ENCODE assay signal across 1 cellular context in genomic region chr4:24137963-24138601, GRCh38.
A peak's percentile ranks its signal among the peaks of the same experiment; 100 is the strongest.
TF ChIP-seq lines count a peak whose summit lies in the region.

No MANE protein-coding gene starts in this region.

TF ChIP-seq in HepG2, 621 proteins besides CTCF, POLR2A, EP300 and RAD21 (continued from another document and continues in another):
- TF ChIP-seq ZNF142 (CRISPR knock-in tag; IDR thresholded peaks at IDR 0.05) (peak; percentile 66; the same call in 1 of the 2 replicates), ZBTB34 (CRISPR knock-in tag; IDR thresholded peaks at IDR 0.05) (0 out of 2 replicates have a peak, but pooled peaks have one; percentile 41), FOXJ3 (CRISPR knock-in tag; IDR thresholded peaks at IDR 0.05; ENCODE audit: borderline replicate concordance) (peak; percentile 39; the same call in 1 of the 2 replicates), TCF7 (IDR thresholded peaks at IDR 0.05; ENCODE audit: low read depth) (0 out of 2 replicates have a peak, but pooled peaks have one; percentile 3), NCOA2 (CRISPR knock-in tag; IDR thresholded peaks at IDR 0.05) (peak; percentile 63), CHD4 (IDR thresholded peaks at IDR 0.05; ENCODE audit: borderline replicate concordance, low read length) (peak; percentile 37; the same call in 1 of the 2 replicates), SOX13 (IDR thresholded peaks at IDR 0.05) (no peak), SOX13 (CRISPR knock-in tag; conservative IDR thresholded peaks at IDR 0.05 in 1 of 2, IDR thresholded peaks at IDR 0.05 in 1 of 2) (peak in 1 of 2 experiments; percentile 64; a peak in 1 of 4 replicates), HDAC2 (CRISPR knock-in tag; IDR thresholded peaks at IDR 0.05) (no peak), ZNF317 (CRISPR knock-in tag; IDR thresholded peaks at IDR 0.05) (0 out of 2 replicates have a peak, but pooled peaks have one; percentile 34), FOXA3 (CRISPR knock-in tag; IDR thresholded peaks at IDR 0.05) (peak; percentile 78), ASH2L (IDR thresholded peaks at IDR 0.05; ENCODE audit: insufficient read length, low read depth, low read length) (peak; percentile 61), HNF1A (IDR thresholded peaks at IDR 0.05; ENCODE audit: low read depth) (0 out of 2 replicates have a peak, but pooled peaks have one; percentile 5), HNF1A (CRISPR knock-in tag; IDR thresholded peaks at IDR 0.05; ENCODE audit: borderline replicate concordance) (no peak), BHLHE40 (IDR thresholded peaks at IDR 0.05; ENCODE audit: low read length) (peak; percentile 87), ZNF652 (CRISPR knock-in tag; IDR thresholded peaks at IDR 0.05; ENCODE audit: borderline replicate concordance, low read depth) (no peak), ZNF761 (CRISPR knock-in tag; conservative IDR thresholded peaks at IDR 0.05) (0 out of 2 replicates have a peak, but pooled peaks have one; percentile 33), PBX3 (CRISPR knock-in tag; IDR thresholded peaks at IDR 0.05; ENCODE audit: borderline replicate concordance) (no peak), SALL1 (CRISPR knock-in tag; IDR thresholded peaks at IDR 0.05) (peak; percentile 72), ZBED4 (CRISPR knock-in tag; IDR thresholded peaks at IDR 0.05; ENCODE audit: borderline replicate concordance) (no peak), MEF2D (CRISPR knock-in tag; IDR thresholded peaks at IDR 0.05) (peak; percentile 34; the same call in 1 of the 2 replicates), SOX6 (IDR thresholded peaks at IDR 0.05) (no peak), SOX6 (CRISPR knock-in tag; IDR thresholded peaks at IDR 0.05) (peak; percentile 68; the same call in 1 of the 2 replicates), YEATS4 (CRISPR knock-in tag; IDR thresholded peaks at IDR 0.05; ENCODE audit: borderline replicate concordance) (peak; percentile 32; the same call in 1 of the 2 replicates), AGO2 (optimal IDR thresholded peaks at IDR 0.05; ENCODE audit: low read depth, low read length) (no peak), ZBTB20 (CRISPR knock-in tag; IDR thresholded peaks at IDR 0.05; ENCODE audit: borderline replicate concordance, low read depth) (peak; percentile 97), FOXP4 (CRISPR knock-in tag; IDR thresholded peaks at IDR 0.05) (peak; percentile 55; the same call in 1 of the 2 replicates), GPBP1L1 (CRISPR knock-in tag; IDR thresholded peaks at IDR 0.05) (no peak), PAWR (CRISPR knock-in tag; IDR thresholded peaks at IDR 0.05; ENCODE audit: borderline replicate concordance) (no peak), BCL6 (CRISPR knock-in tag; IDR thresholded peaks at IDR 0.05) (peak; percentile 88), ZNF878 (CRISPR knock-in tag; IDR thresholded peaks at IDR 0.05) (no peak), NR2C2 (CRISPR knock-in tag; IDR thresholded peaks at IDR 0.05; ENCODE audit: borderline replicate concordance) (peak; percentile 32; the same call in 1 of the 2 replicates), ZMAT3 (CRISPR knock-in tag; conservative IDR thresholded peaks at IDR 0.05) (0 out of 2 replicates have a peak, but pooled peaks have one; percentile 25)
